ENCODE assay signal across 8 cellular contexts in the genomic region with DNA sequence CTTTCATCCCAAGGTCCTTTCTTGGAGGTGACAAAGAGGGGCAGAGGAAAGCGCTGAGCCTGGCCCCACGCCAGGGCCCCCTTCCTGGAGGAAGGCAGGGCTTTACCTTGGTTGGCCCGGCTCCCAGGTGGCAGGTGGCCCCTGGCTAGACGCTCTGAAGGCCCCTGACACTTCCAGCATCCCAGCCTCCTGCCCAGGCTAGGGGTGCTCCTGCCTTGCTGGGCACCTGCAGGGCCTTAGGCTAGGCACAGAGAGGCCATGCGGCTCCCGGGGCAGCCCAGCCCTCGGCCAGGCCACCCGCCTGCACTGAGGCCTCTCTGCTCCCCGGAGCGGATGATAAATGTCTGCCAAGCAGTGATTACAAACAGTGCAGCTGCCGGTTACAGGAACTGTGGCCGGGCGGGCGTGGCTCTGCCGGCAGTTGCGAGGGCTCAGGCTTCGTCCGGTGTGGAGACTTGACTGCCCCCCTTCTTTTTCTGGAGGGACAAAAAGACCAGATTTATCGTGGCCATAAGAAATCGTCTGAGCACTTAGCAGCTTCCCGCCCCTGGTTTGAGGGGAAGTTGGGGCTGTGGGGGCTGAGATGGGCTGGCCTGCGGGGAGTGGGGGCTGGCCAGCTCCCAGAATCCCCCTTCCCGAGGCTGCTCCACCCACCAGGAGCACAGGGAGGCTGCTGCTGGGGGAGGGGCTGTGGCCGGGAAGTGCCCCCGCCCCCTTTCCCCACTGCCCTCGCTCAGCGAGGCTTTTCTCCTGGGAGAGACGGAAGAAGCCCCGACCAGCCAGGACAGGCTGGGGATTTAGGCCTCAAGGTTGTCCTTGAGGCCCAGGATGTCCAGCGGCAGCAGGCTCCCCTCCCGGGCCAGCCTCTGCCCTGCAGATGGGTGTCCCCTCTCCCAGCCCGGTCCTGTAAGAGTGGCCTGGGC. TPM values are rescaled to one million over a fixed set of nuclear protein-coding genes. Genes with fewer than 3 reads are reported as not detected.
DNase-seq lines count a peak whose midpoint lies in the region; ATAC-seq, FAIRE-seq and TF ChIP-seq lines count a peak whose summit lies in the region.

No MANE protein-coding gene starts in this region.

- no peaks in the 10 kb centered on the region for H3K9me3 ChIP-seq in A549

- H3K27ac ChIP-seq in A549: peak overlapping the region; percentile 72 to 92

- intact Hi-C loops in activated T-helper 1 cell treated with anti-CD3 and anti-CD28 coated beads, Interleukin-12 subunit alpha, Interleukin-12 subunit beta, Interleukin-2, Interleukin-4 antibody, amounts not matched to agents 30 ng/mL and 10 ng/mL and 1 ng/mL, durations not matched to agents 14 hours and 24 hours and 36 hours (cut with micrococcal nuclease): no loop called here
- intact Hi-C loops in natural killer cell (cut with micrococcal nuclease): no loop called here

- no peak overlapping the region for H3K4me3 Mint-ChIP-seq in activated T-helper 1 cell treated with anti-CD3 and anti-CD28 coated beads, Interleukin-12 subunit alpha, Interleukin-12 subunit beta, Interleukin-2, Interleukin-4 antibody, amounts not matched to agents 30 ng/mL and 10 ng/mL and 1 ng/mL, durations not matched to agents 14 hours and 24 hours and 36 hours
- H3K4me3 Mint-ChIP-seq in natural killer cell: peak overlapping the region; percentile 63

- DNase-seq in A549 (ENCODE audit: low read depth in 1 of 2, low spot score in 1 of 2) (peak; percentile 36 to 70), NCI-H82 treated with DMSO at 0.1 percent for 48 hours (lab: John Stamatoyannopoulos, UW; ENCODE audit: unreplicated experiment) (peak; percentile 11), fibroblast of pulmonary artery (ENCODE audit: low read depth) (peak; percentile 89), natural killer cell (peak; percentile 34), ureter (ENCODE audit: low spot score) (peak; percentile 90), cerebellar nuclear complex (lab: John Stamatoyannopoulos, UW) (no peak)
- DNase-seq in activated T-helper 1 cell treated with anti-CD3 and anti-CD28 coated beads, Interleukin-12 subunit alpha, Interleukin-12 subunit beta, Interleukin-2, Interleukin-4 antibody, amounts not matched to agents 30 ng/mL and 10 ng/mL and 1 ng/mL, durations not matched to agents 14 hours and 24 hours and 36 hours (ENCODE audit: low spot score): peak; percentile 18

- peaks cover 25% of the 10 kb centered on the region for H3K4me1 ChIP-seq in A549

- POLR2A ChIA-PET in A549 (lab: Yijun Ruan, JAX): no interaction called here

- peak; percentile 37 to 72; a peak in 5 of 6 replicates for ATAC-seq in A549
- peak; percentile 50 for ATAC-seq in GM21619 (IDR thresholded peaks at IDR 0.05; ENCODE audit: unreplicated experiment)
- peak; percentile 63 to 74 (median 68) for ATAC-seq in natural killer cell

- no peak for FAIRE-seq in A549 (lab: Jason Lieb, UNC)

- H3K27me3 Mint-ChIP-seq in activated T-helper 1 cell treated with anti-CD3 and anti-CD28 coated beads, Interleukin-12 subunit alpha, Interleukin-12 subunit beta, Interleukin-2, Interleukin-4 antibody, amounts not matched to agents 30 ng/mL and 10 ng/mL and 1 ng/mL, durations not matched to agents 14 hours and 24 hours and 36 hours (ENCODE audit: insufficient read depth): no peaks in the 10 kb centered on the region
- no peaks in the 10 kb centered on the region for H3K27me3 Mint-ChIP-seq in natural killer cell (ENCODE audit: low read depth in 2 of 2)

- H3K4me3 ChIP-seq in A549 (peak overlapping the region; percentile 7; the same call in 2 of the 3 replicates), fibroblast of pulmonary artery (replicated peaks; ENCODE audit: low read depth, low read length) (peak overlapping the region; percentile 23)

- TF ChIP-seq CTCF in A549 (IDR thresholded peaks at IDR 0.05) (no peak), fibroblast of pulmonary artery (IDR thresholded peaks at IDR 0.05; ENCODE audit: low read length, missing control alignments) (no peak), natural killer cell (IDR thresholded peaks at IDR 0.05) (no peak)

- 23% methylated on average over 12 of the region's 32 CpGs for WGBS in A549 (ENCODE audit: missing lambda C conversion rate)

- H3K9me3 Mint-ChIP-seq in activated T-helper 1 cell treated with anti-CD3 and anti-CD28 coated beads, Interleukin-12 subunit alpha, Interleukin-12 subunit beta, Interleukin-2, Interleukin-4 antibody, amounts not matched to agents 30 ng/mL and 10 ng/mL and 1 ng/mL, durations not matched to agents 14 hours and 24 hours and 36 hours: no peaks in the 10 kb centered on the region
- H3K9me3 Mint-ChIP-seq in natural killer cell: no peaks in the 10 kb centered on the region

- TF ChIP-seq POLR2A in A549 (IDR thresholded peaks at IDR 0.05; ENCODE audit: low read length): peak; percentile 5; the same call in 1 of the 2 replicates

- peak overlapping the region; percentile 85 for H3K4me2 ChIP-seq in A549

- H3K27ac Mint-ChIP-seq in activated T-helper 1 cell treated with anti-CD3 and anti-CD28 coated beads, Interleukin-12 subunit alpha, Interleukin-12 subunit beta, Interleukin-2, Interleukin-4 antibody, amounts not matched to agents 30 ng/mL and 10 ng/mL and 1 ng/mL, durations not matched to agents 14 hours and 24 hours and 36 hours: no peak overlapping the region
- H3K27ac Mint-ChIP-seq in natural killer cell: peak overlapping the region in 1 of 2 donors; percentile 57

- no peak for TF ChIP-seq RAD21 in A549 (conservative IDR thresholded peaks at IDR 0.05 in 1 of 2, IDR thresholded peaks at IDR 0.05 in 1 of 2)

- CTCF ChIA-PET in A549 (lab: Yijun Ruan, JAX): interaction anchor here (0.9 to 2.8 kb wide), 5 partner anchors 11 to 131 kb away, joined by 3 to 22 read pairs (median 3); no protein-coding TSS in a partner anchor

- H3K36me3 Mint-ChIP-seq in activated T-helper 1 cell treated with anti-CD3 and anti-CD28 coated beads, Interleukin-12 subunit alpha, Interleukin-12 subunit beta, Interleukin-2, Interleukin-4 antibody, amounts not matched to agents 30 ng/mL and 10 ng/mL and 1 ng/mL, durations not matched to agents 14 hours and 24 hours and 36 hours (ENCODE audit: low read depth): no peaks in the 10 kb centered on the region
- H3K36me3 Mint-ChIP-seq in natural killer cell: no peaks in the 10 kb centered on the region

- no peak for TF ChIP-seq EP300 in A549 (IDR thresholded peaks at IDR 0.05)

- H3K4me1 Mint-ChIP-seq in activated T-helper 1 cell treated with anti-CD3 and anti-CD28 coated beads, Interleukin-12 subunit alpha, Interleukin-12 subunit beta, Interleukin-2, Interleukin-4 antibody, amounts not matched to agents 30 ng/mL and 10 ng/mL and 1 ng/mL, durations not matched to agents 14 hours and 24 hours and 36 hours (ENCODE audit: low read depth): no peaks in the 10 kb centered on the region
- H3K4me1 Mint-ChIP-seq in natural killer cell: peaks cover 0 to 32% of the 10 kb centered on the region in 2 donors

TF ChIP-seq in A549, 52 proteins besides CTCF, POLR2A, EP300 and RAD21 (continues in another document):
- TF ChIP-seq FOSL2 (IDR thresholded peaks at IDR 0.05) (no peak), FOSL2 (CRISPR knock-in tag; IDR thresholded peaks at IDR 0.05) (no peak), FOSB (CRISPR knock-in tag; IDR thresholded peaks at IDR 0.05) (no peak), MAZ (IDR thresholded peaks at IDR 0.05; ENCODE audit: borderline replicate concordance, low read depth, low read length) (no peak), JUN (IDR thresholded peaks at IDR 0.05) (0 out of 5 replicates have a peak, but pooled peaks of 1 of the 2 experiments have one; percentile 27), ZNF302 (CRISPR knock-in tag; IDR thresholded peaks at IDR 0.05) (no peak), CBX2 (IDR thresholded peaks at IDR 0.05; ENCODE audit: borderline replicate concordance, low read depth) (no peak), ZFP36 (IDR thresholded peaks at IDR 0.05; ENCODE audit: borderline replicate concordance, partially characterized antibody) (peak; percentile 76), MAFK (IDR thresholded peaks at IDR 0.05; ENCODE audit: partially characterized antibody) (no peak), HOXB5 (CRISPR knock-in tag; IDR thresholded peaks at IDR 0.05) (peak; percentile 41; the same call in 1 of the 2 replicates), CHD4 (IDR thresholded peaks at IDR 0.05; ENCODE audit: borderline replicate concordance) (no peak)
- TF ChIP-seq, protein P1, sequence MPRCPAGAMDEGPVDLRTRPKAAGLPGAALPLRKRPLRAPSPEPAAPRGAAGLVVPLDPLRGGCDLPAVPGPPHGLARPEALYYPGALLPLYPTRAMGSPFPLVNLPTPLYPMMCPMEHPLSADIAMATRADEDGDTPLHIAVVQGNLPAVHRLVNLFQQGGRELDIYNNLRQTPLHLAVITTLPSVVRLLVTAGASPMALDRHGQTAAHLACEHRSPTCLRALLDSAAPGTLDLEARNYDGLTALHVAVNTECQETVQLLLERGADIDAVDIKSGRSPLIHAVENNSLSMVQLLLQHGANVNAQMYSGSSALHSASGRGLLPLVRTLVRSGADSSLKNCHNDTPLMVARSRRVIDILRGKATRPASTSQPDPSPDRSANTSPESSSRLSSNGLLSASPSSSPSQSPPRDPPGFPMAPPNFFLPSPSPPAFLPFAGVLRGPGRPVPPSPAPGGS (IDR thresholded peaks at IDR 0.05): no peak
- TF ChIP-seq, protein P2, sequence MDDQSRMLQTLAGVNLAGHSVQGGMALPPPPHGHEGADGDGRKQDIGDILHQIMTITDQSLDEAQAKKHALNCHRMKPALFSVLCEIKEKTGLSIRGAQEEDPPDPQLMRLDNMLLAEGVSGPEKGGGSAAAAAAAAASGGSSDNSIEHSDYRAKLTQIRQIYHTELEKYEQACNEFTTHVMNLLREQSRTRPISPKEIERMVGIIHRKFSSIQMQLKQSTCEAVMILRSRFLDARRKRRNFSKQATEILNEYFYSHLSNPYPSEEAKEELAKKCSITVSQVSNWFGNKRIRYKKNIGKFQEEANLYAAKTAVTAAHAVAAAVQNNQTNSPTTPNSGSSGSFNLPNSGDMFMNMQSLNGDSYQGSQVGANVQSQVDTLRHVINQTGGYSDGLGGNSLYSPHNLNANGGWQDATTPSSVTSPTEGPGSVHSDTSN (IDR thresholded peaks at IDR 0.05): no peak
- TF ChIP-seq, protein P3, sequence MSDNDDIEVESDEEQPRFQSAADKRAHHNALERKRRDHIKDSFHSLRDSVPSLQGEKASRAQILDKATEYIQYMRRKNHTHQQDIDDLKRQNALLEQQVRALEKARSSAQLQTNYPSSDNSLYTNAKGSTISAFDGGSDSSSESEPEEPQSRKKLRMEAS (IDR thresholded peaks at IDR 0.05): peak; percentile 45

RNA-seq across cellular contexts. Expression of a gene that starts 31.6 kb away (rescaled TPM):
- polyA plus RNA-seq in A549 (2011; rRNA removed): 31.5 and 37.6 TPM in 2 replicates
- polyA plus RNA-seq in A549 (2012; cell fraction: cytosol; rRNA removed): 55.0 and 56.4 TPM in 2 replicates
- 44.6 and 56.7 TPM in 2 replicates for polyA plus RNA-seq in A549 (2012; cell fraction: nucleus; rRNA removed)
- 28.7 to 30.8 TPM (median 29.8 TPM) in 3 replicates for polyA plus RNA-seq in A549 (2017; fragmentation: RNase III; extraction: RNeasy Plus Mini Kit Qiagen cat#74134 plus additional on column Dnase treatment)
- polyA minus RNA-seq in A549 (2011; rRNA and poly(A)+ RNA removed): 21.2 and 21.9 TPM in 2 replicates
- 41.9 and 42.0 TPM in 2 replicates for total RNA-seq in activated T-helper 1 cell treated with anti-CD3 and anti-CD28 coated beads, Interleukin-12 subunit alpha, Interleukin-12 subunit beta, Interleukin-2, Interleukin-4 antibody, amounts not matched to agents 30 ng/mL and 10 ng/mL and 1 ng/mL, durations not matched to agents 14 hours and 24 hours and 36 hours
- 10 to 100 TPM; 22.7 to 31.8 (median 27.6) TPM for total RNA-seq in natural killer cell
- 34.2 TPM for total RNA-seq in ureter

Comparison
In these comparisons a context has a peak if more than half of its experiments do, and no peak if none do; other contexts are left out.
1. DNase-seq: peak in A549 (2 of 2), NCI-H82 treated with DMSO at 0.1 percent for 48 hours (single experiment), activated T-helper 1 cell treated with anti-CD3 and anti-CD28 coated beads, Interleukin-12 subunit alpha, Interleukin-12 subunit beta, Interleukin-2, Interleukin-4 antibody, amounts not matched to agents 30 ng/mL and 10 ng/mL and 1 ng/mL, durations not matched to agents 14 hours and 24 hours and 36 hours (single experiment), fibroblast of pulmonary artery (single experiment), natural killer cell (single experiment) and ureter (single experiment); none in cerebellar nuclear complex (0 of 2).
2. Peak in every context shown above with its lines, with median percentiles within 50 percentile points of each other: ATAC-seq.